In genomic region chr3:23981136-23981535, GRCh38 we compare ENCODE assay signal across 22 cellular contexts. TPM values are rescaled to one million over a fixed set of nuclear protein-coding genes. Genes with fewer than 3 reads are reported as not detected.
DNase-seq lines count a peak whose midpoint lies in the region; ATAC-seq, FAIRE-seq and TF ChIP-seq lines count a peak whose summit lies in the region.
"Had no signal": no experiment of that assay in that cellular context is flagged by ENCODE, and none has a peak within 500 bp of the region (broad histone marks: within the 10 kb centered on the region; RNA-seq: fewer than 3 reads in every experiment).

No MANE protein-coding gene starts in this region.

- intact Hi-C loops in HepG2 (cut with micrococcal nuclease; ENCODE audit: unreplicated experiment), result no loop called here

- peaks cover 9% of the 10 kb centered on the region for H3K36me3 Mint-ChIP-seq in activated CD4-positive, alpha-beta T cell treated with anti-CD3 and anti-CD28 coated beads, Interleukin-2, amount 10 ng/mL, durations not matched to agents 7 days and 5 days (ENCODE audit: low read depth)

- ATAC-seq in foreskin keratinocyte, result peak; percentile 91
- ATAC-seq in HepG2, result peak; percentile 15; the same call in 2 of the 3 replicates
- no peak for ATAC-seq in GM21381 (IDR thresholded peaks at IDR 0.05; ENCODE audit: unreplicated experiment)
- no peak for ATAC-seq in GM21528 (IDR thresholded peaks at IDR 0.05; ENCODE audit: low FRiP score, unreplicated experiment)
- ATAC-seq: left lung had no signal

- H3K27me3 ChIP-seq in foreskin keratinocyte (no peaks in the 10 kb centered on the region), HepG2 (ENCODE audit: control insufficient read depth in 1 of 2, insufficient read depth in 2 of 2, low read length in 2 of 2) (no peaks in the 10 kb centered on the region; a peak in 1 of 5 replicates), SJCRH30 (no peaks in the 10 kb centered on the region)
- H3K27me3 ChIP-seq: left lung, testis had no signal

- TF ChIP-seq CTCF in foreskin keratinocyte (conservative IDR thresholded peaks at IDR 0.05) (no peak), HepG2 (CRISPR knock-in tag; IDR thresholded peaks at IDR 0.05) (no peak)

- no TSS peak for BruUV-seq in HepG2 (replicated peaks; lab: Mats Ljungman, UMichigan)

- TF ChIP-seq EP300 in HepG2 (IDR thresholded peaks at IDR 0.05; ENCODE audit: low read depth in 2 of 2, low read length in 2 of 2), result no peak
- TF ChIP-seq EP300 in HepG2 (CRISPR knock-in tag; IDR thresholded peaks at IDR 0.05; ENCODE audit: borderline replicate concordance), result no peak

- TF ChIP-seq POLR2A in HepG2 (IDR thresholded peaks at IDR 0.05; ENCODE audit: insufficient read depth in 1 of 2, low read depth in 2 of 2, low read length in 2 of 2), result no peak

- H3K4me3 ChIP-seq in HepG2 (replicated peaks in 1 of 3; ENCODE audit: insufficient read depth in 1 of 3, low read depth in 2 of 3, low read length in 3 of 3), result no peak overlapping the region
- H3K4me3 ChIP-seq in SJCRH30, result no peak overlapping the region
- H3K4me3 ChIP-seq: left lung, skin epidermis, testis had no signal

- H3K9me3 ChIP-seq in HepG2 (ENCODE audit: low read length) (no peaks in the 10 kb centered on the region), SJCRH30 (replicated peaks) (no peaks in the 10 kb centered on the region)
- H3K9me3 ChIP-seq: left lung, testis had no signal

- peaks cover 3% of the 10 kb centered on the region for H3K9me3 Mint-ChIP-seq in activated CD4-positive, alpha-beta T cell treated with anti-CD3 and anti-CD28 coated beads, Interleukin-2, amount 10 ng/mL, durations not matched to agents 7 days and 5 days

- H3K4me2 ChIP-seq in HepG2 (ENCODE audit: low read depth, low read length), result no peak overlapping the region

- H2AFZ ChIP-seq in HepG2 (ENCODE audit: low read length), result no peak overlapping the region

- H3K27ac ChIP-seq in foreskin keratinocyte (no peak overlapping the region), HepG2 (ENCODE audit: extremely low read length, insufficient read depth, low read length) (no peak overlapping the region), SJCRH30 (no peak overlapping the region)
- H3K27ac ChIP-seq: left lung, skin epidermis, testis had no signal

- no peaks in the 10 kb centered on the region for H4K20me1 ChIP-seq in HepG2 (ENCODE audit: insufficient read depth, low read length)

- H3K4me3 Mint-ChIP-seq in activated CD4-positive, alpha-beta T cell treated with anti-CD3 and anti-CD28 coated beads, Interleukin-2, amount 10 ng/mL, durations not matched to agents 7 days and 5 days, result no peak overlapping the region
- H3K4me3 Mint-ChIP-seq: B cell had no signal

- H3K4me1 Mint-ChIP-seq in activated CD4-positive, alpha-beta T cell treated with anti-CD3 and anti-CD28 coated beads, Interleukin-2, amount 10 ng/mL, durations not matched to agents 7 days and 5 days, result no peaks in the 10 kb centered on the region

- CTCF ChIA-PET in activated CD4-positive, alpha-beta T cell treated with anti-CD3 and anti-CD28 coated beads, Interleukin-2, amount 10 ng/mL, durations not matched to agents 7 days and 5 days (lab: Charles Lee), result interaction anchor here (0.6 to 1.1 kb wide), 3 partner anchors 9 to 15 kb away, joined by 3 to 4 read pairs (median 4); no protein-coding TSS in a partner anchor
- CTCF ChIA-PET in HepG2 (lab: Yijun Ruan, JAX; ENCODE audit: low intra/inter-chr PET ratio, low total read pairs), result no interaction called here

- H3K9ac ChIP-seq in HepG2 (ENCODE audit: insufficient read depth, low read depth, low read length), result no peak overlapping the region

- peaks cover 3 to 7% of the 10 kb centered on the region in 2 experiments; a peak in 2 of 5 replicates for H3K36me3 ChIP-seq in HepG2 (replicated peaks in 1 of 2; ENCODE audit: control insufficient read depth in 1 of 2, insufficient read depth in 2 of 2, low read length in 2 of 2)
- H3K36me3 ChIP-seq in SJCRH30, result peaks cover 44% of the 10 kb centered on the region

- in situ Hi-C loops in HepG2 (cut with HindIII; ENCODE audit: extremely low pct_ligation_motif_present, low pct_unique_long_range_greater_than_20kb), result no loop called here

- no peak for FAIRE-seq in HepG2 (lab: Jason Lieb, UNC)
- FAIRE-seq: RCC 7860 had no signal

- peak overlapping the region; percentile 5 for H3K27ac Mint-ChIP-seq in activated CD4-positive, alpha-beta T cell treated with anti-CD3 and anti-CD28 coated beads, Interleukin-2, amount 10 ng/mL, durations not matched to agents 7 days and 5 days
- H3K27ac Mint-ChIP-seq: B cell had no signal

- 91% methylated on average over 5 of the region's 7 CpGs for WGBS in HepG2 (ENCODE audit: low lambda C conversion rate)

- TF ChIP-seq RAD21 in HepG2 (CRISPR knock-in tag; IDR thresholded peaks at IDR 0.05), result no peak

- POLR2A ChIA-PET in activated CD4-positive, alpha-beta T cell treated with anti-CD3 and anti-CD28 coated beads, Interleukin-2, amount 10 ng/mL, durations not matched to agents 7 days and 5 days (lab: Charles Lee), result no interaction called here
- POLR2A ChIA-PET in HepG2 (lab: Yijun Ruan, JAX), result interaction anchor here (1.0 kb wide), 1 partner anchor 35 kb away, joined by 3 read pairs; no protein-coding TSS in a partner anchor

- DNase-seq in activated CD4-positive, alpha-beta T cell treated with anti-CD3 and anti-CD28 coated beads, Interleukin-2, amount 10 ng/mL, durations not matched to agents 7 days and 5 days, result no peak
- DNase-seq in activated CD4-positive, alpha-beta T cell treated with anti-CD3 and anti-CD28 coated beads, Interleukin-2, amount 50 U/mL, for 4 hours, result no peak
- DNase-seq in foreskin keratinocyte, result peak in 1 of 2 donors; percentile 26
- DNase-seq in HepG2 (ENCODE audit: low spot score), result no peak
- no peak for DNase-seq in SJCRH30
- DNase-seq in NCI-H82 (lab: John Stamatoyannopoulos, UW), result no peak
- DNase-seq: 8988T; activated effector memory CD4-positive, alpha-beta T cell treated with Interleukin-2 at 50 U/mL for 16 hours; DMS79; effector CD4-positive, alpha-beta T cell; Karpas-422; left lung; NCI-H1105; NCI-H2081 treated with DMSO at 0.1 percent for 48 hours; NCI-H446; stimulated activated CD4-positive, alpha-beta T cell treated with anti-CD3 and anti-CD28 coated beads, Interleukin-1b, Interleukin-23, amount 100 ng/mL, for 48 hours; testis had no signal

- H3K4me1 ChIP-seq in foreskin keratinocyte (no peaks in the 10 kb centered on the region), HepG2 (ENCODE audit: insufficient read depth, low read length) (no peaks in the 10 kb centered on the region; the same call in 1 of the 2 replicates), SJCRH30 (no peaks in the 10 kb centered on the region)
- H3K4me1 ChIP-seq: left lung, testis had no signal

- H3K27me3 Mint-ChIP-seq in activated CD4-positive, alpha-beta T cell treated with anti-CD3 and anti-CD28 coated beads, Interleukin-2, amount 10 ng/mL, durations not matched to agents 7 days and 5 days, result no peaks in the 10 kb centered on the region
- H3K27me3 Mint-ChIP-seq: B cell had no signal

- no peaks in the 10 kb centered on the region for H3K79me2 ChIP-seq in HepG2 (ENCODE audit: insufficient read depth, low read length)

RNA-seq across cellular contexts. Expression of gene NR1D2, which starts 36.0 kb away (rescaled TPM):
- 1 to 10 TPM; 5.9 TPM for total RNA-seq in activated CD4-positive, alpha-beta T cell treated with anti-CD3 and anti-CD28 coated beads, Interleukin-2, amount 10 ng/mL, durations not matched to agents 7 days and 5 days
- total RNA-seq in foreskin keratinocyte, result 17.5 and 19.9 TPM in 2 replicates
- 3.7 and 5.5 TPM in 2 replicates for polyA plus RNA-seq in foreskin keratinocyte
- total RNA-seq in HepG2 (2016; rRNA removed; fragmentation: Illumina TruSeq; extraction: Trizol), result 8.1 and 14.3 TPM in 2 replicates
- 3.8 and 4.4 TPM in 2 replicates for total RNA-seq in HepG2 (2016; cell fraction: cytosol; rRNA removed; fragmentation: Illumina TruSeq; extraction: Trizol; ENCODE audit: low read depth)
- total RNA-seq in HepG2 (2016; cell fraction: insoluble cytoplasmic fraction; rRNA removed; fragmentation: Illumina TruSeq; extraction: Trizol), result 10.2 and 12.5 TPM in 2 replicates
- 8.8 and 9.8 TPM in 2 replicates for total RNA-seq in HepG2 (2016; cell fraction: membrane; rRNA removed; fragmentation: Illumina TruSeq; extraction: Trizol)
- 9.6 and 11.0 TPM in 2 replicates for total RNA-seq in HepG2 (2016; cell fraction: nucleus; rRNA removed; fragmentation: Illumina TruSeq; extraction: Trizol)
- polyA plus RNA-seq in HepG2 (2011; rRNA removed), result 5.3 TPM in 2 replicates
- 2.6 and 4.6 TPM in 2 replicates for polyA plus RNA-seq in HepG2 (2011; cell fraction: cytosol; rRNA removed)
- 2.9 and 3.5 TPM in 2 replicates for polyA plus RNA-seq in HepG2 (2011; cell fraction: nucleus; rRNA removed)
- 11.8 and 12.0 TPM in 2 replicates for polyA plus RNA-seq in HepG2 (2012)
- 0.38 and 0.43 TPM in 2 replicates for polyA plus RNA-seq in HepG2 (2016; cell fraction: cytosol; fragmentation: Illumina TruSeq; extraction: Trizol; ENCODE audit: low read depth)
- polyA plus RNA-seq in HepG2 (2016; cell fraction: insoluble cytoplasmic fraction; fragmentation: Illumina TruSeq; extraction: Trizol; ENCODE audit: low read depth), result 7.2 and 7.4 TPM in 2 replicates
- polyA plus RNA-seq in HepG2 (2016; cell fraction: membrane; fragmentation: Illumina TruSeq; extraction: Trizol; ENCODE audit: low read depth), result 2.1 and 2.3 TPM in 2 replicates
- 5.6 and 5.9 TPM in 2 replicates for polyA plus RNA-seq in HepG2 (2016; cell fraction: nucleus; fragmentation: Illumina TruSeq; extraction: Trizol; ENCODE audit: insufficient read depth, low read depth)
- polyA minus RNA-seq in HepG2 (2011; rRNA and poly(A)+ RNA removed; ENCODE audit: low replicate concordance), result 6.0 and 17.2 TPM in 2 replicates
- polyA minus RNA-seq in HepG2 (2011; cell fraction: cytosol; rRNA and poly(A)+ RNA removed), result 11.6 and 16.5 TPM in 2 replicates
- polyA minus RNA-seq in HepG2 (2011; cell fraction: nucleus; rRNA and poly(A)+ RNA removed), result 26.5 and 29.6 TPM in 2 replicates
- total RNA-seq in SJCRH30 (2014; rRNA removed; shearing (Covaris generic)), result 43.2 and 44.8 TPM in 2 replicates

Comparison
In these comparisons a context has a peak if more than half of its experiments do, and no peak if none do; other contexts are left out.
1. ATAC-seq: peak in foreskin keratinocyte (single experiment) and HepG2 (single experiment); none in GM21381 (single experiment) and GM21528 (single experiment).